In genomic region chr19:55308281-55308680, GRCh38 we compare ENCODE assay signal across 19 cellular contexts. TPM values are rescaled to one million over a fixed set of nuclear protein-coding genes. Genes with fewer than 3 reads are reported as not detected.
DNase-seq lines count a peak whose midpoint lies in the region; ATAC-seq, FAIRE-seq and TF ChIP-seq lines count a peak whose summit lies in the region.
"Had no signal": no experiment of that assay in that cellular context is flagged by ENCODE, and none has a peak within 500 bp of the region (broad histone marks: within the 10 kb centered on the region; RNA-seq: fewer than 3 reads in every experiment).

No MANE protein-coding gene starts in this region.

- H2AFZ ChIP-seq in K562 (ENCODE audit: low read depth, low read length) (no peak overlapping the region), osteoblast (ENCODE audit: low read length) (no peak overlapping the region)

- H3K27me3 ChIP-seq in DOHH2 (ENCODE audit: control insufficient read depth, low read length), result no peaks in the 10 kb centered on the region; the same call in 1 of the 2 replicates
- no peaks in the 10 kb centered on the region for H3K27me3 ChIP-seq in H7 (ENCODE audit: control insufficient read depth, insufficient read depth, low read length)
- no peaks in the 10 kb centered on the region for H3K27me3 ChIP-seq in K562 (ENCODE audit: control insufficient read depth in 2 of 2, insufficient read depth in 2 of 2, low read length in 2 of 2)
- no peaks in the 10 kb centered on the region for H3K27me3 ChIP-seq in osteoblast (ENCODE audit: insufficient read depth, low read length)
- H3K27me3 ChIP-seq: BLaER1 treated with 17β-estradiol and CSF1 and Interleukin-3, amounts not matched to agents 10 nM and 100 nM had no signal

- H3K4me3 Mint-ChIP-seq in activated CD4-positive, alpha-beta T cell treated with anti-CD3 and anti-CD28 coated beads for 36 hours, result no peak overlapping the region
- H3K4me3 Mint-ChIP-seq: CD4-positive, CD25-positive, alpha-beta regulatory T cell had no signal

- H3K9me3 ChIP-seq in DOHH2 (ENCODE audit: control insufficient read depth, insufficient read depth, low read length) (no peaks in the 10 kb centered on the region), K562 (replicated peaks; ENCODE audit: control insufficient read depth, insufficient read depth, low read depth, low read length) (no peaks in the 10 kb centered on the region; the same call in 1 of the 2 replicates), osteoblast (ENCODE audit: low read depth, low read length) (no peaks in the 10 kb centered on the region)

- H3K9me1 ChIP-seq in K562 (ENCODE audit: control insufficient read depth, insufficient read depth, low read length), result no peaks in the 10 kb centered on the region

- H3K27me3 Mint-ChIP-seq in activated CD4-positive, alpha-beta T cell treated with anti-CD3 and anti-CD28 coated beads for 36 hours, result no peaks in the 10 kb centered on the region

- 70% methylated on average over 7 of the region's 11 CpGs for WGBS in K562 (ENCODE audit: insufficient coverage, low coverage, missing lambda C conversion rate)

- H3K27ac Mint-ChIP-seq in activated CD4-positive, alpha-beta T cell treated with anti-CD3 and anti-CD28 coated beads for 36 hours, result no peak overlapping the region
- H3K27ac Mint-ChIP-seq: CD4-positive, CD25-positive, alpha-beta regulatory T cell had no signal

- H3K4me1 ChIP-seq in DOHH2 (ENCODE audit: control insufficient read depth, low read length), result peaks cover 38% of the 10 kb centered on the region
- H3K4me1 ChIP-seq in K562 (replicated peaks in 1 of 2; ENCODE audit: control insufficient read depth in 2 of 2, insufficient read depth in 2 of 2, low read length in 2 of 2), result peaks cover 0 to 47% of the 10 kb centered on the region in 2 experiments; a peak in 3 of 5 replicates
- no peaks in the 10 kb centered on the region for H3K4me1 ChIP-seq in osteoblast (ENCODE audit: insufficient read depth, low read length)

- no peaks in the 10 kb centered on the region for H3F3A ChIP-seq in DOHH2 (ENCODE audit: control insufficient read depth, insufficient read depth)

- H3K4me1 Mint-ChIP-seq in activated CD4-positive, alpha-beta T cell treated with anti-CD3 and anti-CD28 coated beads for 36 hours, result no peaks in the 10 kb centered on the region

- no TSS peak for BruUV-seq in K562 (replicated peaks; lab: Mats Ljungman, UMichigan)

- TF ChIP-seq CTCF in DOHH2 (IDR thresholded peaks at IDR 0.05; ENCODE audit: low read depth, low read length, poor library complexity, severe bottlenecking) (no peak), K562 (IDR thresholded peaks at IDR 0.05 in 2 of 3, conservative IDR thresholded peaks at IDR 0.05 in 1 of 3; ENCODE audit: insufficient read depth in 2 of 3, low read depth in 1 of 3, low read length in 3 of 3) (no peak), osteoblast (IDR thresholded peaks at IDR 0.05; ENCODE audit: extremely low read depth, low read depth, low read length) (no peak)

- H4K20me1 ChIP-seq in DOHH2 (ENCODE audit: control insufficient read depth, insufficient read depth, low read depth, low read length) (no peaks in the 10 kb centered on the region), K562 (replicated peaks; ENCODE audit: control insufficient read depth, insufficient read depth, low read length) (no peaks in the 10 kb centered on the region), osteoblast (ENCODE audit: insufficient read depth, low read length) (no peaks in the 10 kb centered on the region)

- H3K36me3 Mint-ChIP-seq in activated CD4-positive, alpha-beta T cell treated with anti-CD3 and anti-CD28 coated beads for 36 hours (ENCODE audit: low read depth), result no peaks in the 10 kb centered on the region
- H3K36me3 Mint-ChIP-seq: CD4-positive, CD25-positive, alpha-beta regulatory T cell had no signal

- no peak for FAIRE-seq in K562 (lab: Jason Lieb, UNC)
- FAIRE-seq: GM19239, HepG2, HTR-8/SVneo had no signal

- no peak for TF ChIP-seq EP300 in K562 (IDR thresholded peaks at IDR 0.05; ENCODE audit: low read length)

- in situ Hi-C loops in K562 (cut with MboI), result no loop called here

- no peaks in the 10 kb centered on the region for H3K9me3 Mint-ChIP-seq in activated CD4-positive, alpha-beta T cell treated with anti-CD3 and anti-CD28 coated beads for 36 hours (ENCODE audit: low read depth)
- H3K9me3 Mint-ChIP-seq: CD4-positive, CD25-positive, alpha-beta regulatory T cell had no signal

- ATAC-seq in K562 (no peak), GM18517 (IDR thresholded peaks at IDR 0.05; ENCODE audit: unreplicated experiment) (no peak)
- ATAC-seq in activated CD4-positive, alpha-beta T cell treated with anti-CD3 and anti-CD28 coated beads for 36 hours, result no peak
- ATAC-seq: HCT116, HepG2 had no signal

- no peak for TF ChIP-seq RAD21 in K562 (CRISPR knock-in tag; conservative IDR thresholded peaks at IDR 0.05 in 1 of 2, IDR thresholded peaks at IDR 0.05 in 1 of 2)

- CTCF ChIA-PET in K562 (lab: Yijun Ruan, JAX; ENCODE audit: low intra/inter-chr PET ratio), result no interaction called here
- CTCF ChIA-PET in activated CD4-positive, alpha-beta T cell treated with anti-CD3 and anti-CD28 coated beads for 36 hours (lab: Charles Lee), result no interaction called here

- DNase-seq in H7 (peak; percentile 29), K562 (ENCODE audit: extremely low read depth in 1 of 4, low spot score in 3 of 4) (no peak), osteoblast (ENCODE audit: insufficient read length, low spot score, missing footprints) (peak; percentile 79)
- DNase-seq in activated CD4-positive, alpha-beta T cell treated with anti-CD3 and anti-CD28 coated beads, Interleukin-2, amount 50 U/mL, for 4 hours, result no peak
- DNase-seq in activated CD4-positive, alpha-beta T cell treated with anti-CD3 and anti-CD28 coated beads for 36 hours, result no peak
- DNase-seq: ACHN; Calu3; CD4-positive, CD25-positive, alpha-beta regulatory T cell; DMS 273 treated with DMSO at 0.1 percent for 48 hours had no signal

- H3K4me2 ChIP-seq in DOHH2 (ENCODE audit: low read length), result peak overlapping the region; percentile 51
- no peak overlapping the region for H3K4me2 ChIP-seq in K562 (ENCODE audit: insufficient read depth, low read length)
- H3K4me2 ChIP-seq in osteoblast (ENCODE audit: insufficient read depth, low read length), result no peak overlapping the region
- H3K4me2 ChIP-seq: BLaER1 treated with 17β-estradiol and CSF1 and Interleukin-3, amounts not matched to agents 10 nM and 100 nM had no signal

- H3K36me3 ChIP-seq in DOHH2 (ENCODE audit: control insufficient read depth, low read length) (no peaks in the 10 kb centered on the region), H7 (replicated peaks; ENCODE audit: control insufficient read depth, insufficient read depth, low read length) (peaks cover 25% of the 10 kb centered on the region), K562 (ENCODE audit: control insufficient read depth, insufficient read depth, low read length) (peaks cover 5% of the 10 kb centered on the region; the same call in 1 of the 3 replicates), osteoblast (ENCODE audit: insufficient read depth, low read length) (peaks cover 25% of the 10 kb centered on the region)

- intact Hi-C loops in K562 (cut with micrococcal nuclease), result no loop called here
- intact Hi-C loops in activated CD4-positive, alpha-beta T cell treated with anti-CD3 and anti-CD28 coated beads for 36 hours (cut with DNase I, micrococcal nuclease), result no loop called here

- H3K27ac ChIP-seq in DOHH2 (ENCODE audit: low read depth, low read length) (no peak overlapping the region; the same call in 1 of the 2 replicates), K562 (ENCODE audit: extremely low read depth, low read depth, low read length) (no peak overlapping the region), osteoblast (ENCODE audit: low read depth, low read length) (no peak overlapping the region)
- H3K27ac ChIP-seq: BLaER1 treated with 17β-estradiol and CSF1 and Interleukin-3, amounts not matched to agents 10 nM and 100 nM had no signal

- H3K79me2 ChIP-seq in DOHH2 (ENCODE audit: control insufficient read depth, low read length), result no peaks in the 10 kb centered on the region
- no peaks in the 10 kb centered on the region for H3K79me2 ChIP-seq in K562 (ENCODE audit: control insufficient read depth, insufficient read depth, low read length)
- H3K79me2 ChIP-seq in osteoblast (ENCODE audit: insufficient read depth, low read length), result no peaks in the 10 kb centered on the region

- no peak overlapping the region for H3K4me3 ChIP-seq in DOHH2 (ENCODE audit: low read length)
- no peak overlapping the region for H3K4me3 ChIP-seq in H7 (ENCODE audit: insufficient read depth, low read depth, low read length)
- no peak overlapping the region for H3K4me3 ChIP-seq in K562
- H3K4me3 ChIP-seq in osteoblast (ENCODE audit: insufficient read depth, low read length), result no peak overlapping the region
- H3K4me3 ChIP-seq: BLaER1 treated with 17β-estradiol and CSF1 and Interleukin-3, amounts not matched to agents 10 nM and 100 nM had no signal

- peak overlapping the region in 1 of 2 experiments; percentile 40; a peak in 1 of 4 replicates for H3K9ac ChIP-seq in K562 (ENCODE audit: insufficient read depth in 1 of 2, low read depth in 2 of 2, low read length in 2 of 2)
- H3K9ac ChIP-seq: BLaER1 treated with 17β-estradiol and CSF1 and Interleukin-3, amounts not matched to agents 10 nM and 100 nM had no signal

- no peak for TF ChIP-seq POLR2A in K562 (conservative IDR thresholded peaks at IDR 0.05)

- POLR2A ChIA-PET in K562 (lab: Yijun Ruan, JAX), result no interaction called here
- POLR2A ChIA-PET in activated CD4-positive, alpha-beta T cell treated with anti-CD3 and anti-CD28 coated beads for 36 hours (lab: Charles Lee), result no interaction called here

- no peaks in the 10 kb centered on the region for H3K9me2 ChIP-seq in DOHH2 (replicated peaks; ENCODE audit: control insufficient read depth, low read length)

RNA-seq across cellular contexts. Expression of gene TMEM150B, which starts 16.9 kb away (rescaled TPM):
- 0.24 TPM in 1 of 2 replicates, not detected in the other for total RNA-seq in H7 (2014; rRNA removed; shearing (Covaris generic))
- total RNA-seq in K562 (2011; cell fraction: chromatin; rRNA removed; ENCODE audit: low replicate concordance), result 1.7 and 5.3 TPM in 2 replicates
- 4.7 and 5.2 TPM in 2 replicates for total RNA-seq in K562 (2011; cell fraction: nucleolus; rRNA removed)
- 2.2 and 3.8 TPM in 2 replicates for total RNA-seq in K562 (2011; cell fraction: nucleoplasm; rRNA removed)
- 0.91 and 1.0 TPM in 2 replicates for total RNA-seq in K562 (2014; rRNA removed)
- total RNA-seq in K562 (2014; rRNA removed; fragmentation: Illumina TruSeq; extraction: Trizol), result 0.47 TPM in 1 of 2 replicates, not detected in the other
- total RNA-seq in K562 (2015; rRNA removed; fragmentation: Illumina TruSeq; extraction: Trizol), result 0.57 and 1.3 TPM in 2 replicates
- 1.2 and 1.4 TPM in 2 replicates for total RNA-seq in K562 (2021)
- 0.55 and 0.67 TPM in 2 replicates for polyA plus RNA-seq in K562 (2011; rRNA removed)
- 1.2 and 2.9 TPM in 2 replicates for polyA plus RNA-seq in K562 (2011; cell fraction: cytosol; rRNA removed)
- 1.1 and 3.2 TPM in 2 replicates for polyA plus RNA-seq in K562 (2011; cell fraction: nucleus; rRNA removed)
- polyA plus RNA-seq in K562 (2012), result 1.2 and 3.1 TPM in 2 replicates
- 0.56 and 0.82 TPM in 2 replicates for polyA plus RNA-seq in K562 (2014; fragmentation: Illumina TruSeq; extraction: Trizol)
- not detected for polyA plus RNA-seq in K562 (2014; fragmentation: Nextera tagmentation; extraction: Ambion mirVana)
- polyA plus RNA-seq in K562 (2014; rRNA removed), result 0.47 and 0.74 TPM in 2 replicates
- not detected in 2 replicates for polyA minus RNA-seq in K562 (2011; rRNA and poly(A)+ RNA removed)
- polyA minus RNA-seq in K562 (2011; cell fraction: cytosol; rRNA and poly(A)+ RNA removed), result 2.3 TPM in 1 of 2 replicates, not detected in the other
- 1.00 and 1.2 TPM in 2 replicates for polyA minus RNA-seq in K562 (2011; cell fraction: nucleus; rRNA and poly(A)+ RNA removed)
- under 0.01 and 0.29 TPM in 2 replicates for total RNA-seq in osteoblast
- not detected for total RNA-seq in activated CD4-positive, alpha-beta T cell treated with anti-CD3 and anti-CD28 coated beads for 36 hours
- total RNA-seq: A172, Calu3, G401, H4 had no signal
- polyA plus RNA-seq: CD4-positive, CD25-positive, alpha-beta regulatory T cell had no signal

RNA-seq across cellular contexts. Expression of gene BRSK1, which starts 24.5 kb away (rescaled TPM):
- total RNA-seq in H7 (2014; rRNA removed; shearing (Covaris generic)), result 20.3 and 31.3 TPM in 2 replicates
- 28.5 and 48.4 TPM in 2 replicates for total RNA-seq in K562 (2011; cell fraction: chromatin; rRNA removed; ENCODE audit: low replicate concordance)
- 21.7 and 25.3 TPM in 2 replicates for total RNA-seq in K562 (2011; cell fraction: nucleolus; rRNA removed)
- total RNA-seq in K562 (2011; cell fraction: nucleoplasm; rRNA removed), result 13.4 and 18.0 TPM in 2 replicates
- total RNA-seq in K562 (2014; rRNA removed) (3.8 and 5.0 TPM in 2 replicates), K562 (2014; rRNA removed; fragmentation: Illumina TruSeq; extraction: Trizol) (1.6 and 1.7 TPM in 2 replicates), K562 (2015; rRNA removed; fragmentation: Illumina TruSeq; extraction: Trizol) (1.3 and 1.7 TPM in 2 replicates), K562 (2021) (5.6 and 8.1 TPM in 2 replicates), osteoblast (1.8 and 4.0 TPM in 2 replicates)
- polyA plus RNA-seq in K562 (2011; rRNA removed) (3.5 and 3.6 TPM in 2 replicates), K562 (2014; fragmentation: Illumina TruSeq; extraction: Trizol) (4.3 and 4.5 TPM in 2 replicates), K562 (2014; fragmentation: Nextera tagmentation; extraction: Ambion mirVana) (not detected), K562 (2014; rRNA removed) (9.3 and 9.8 TPM in 2 replicates)
- polyA plus RNA-seq in K562 (2011; cell fraction: cytosol; rRNA removed), result 4.7 and 5.3 TPM in 2 replicates
- 46.8 and 66.1 TPM in 2 replicates for polyA plus RNA-seq in K562 (2011; cell fraction: nucleus; rRNA removed)
- polyA plus RNA-seq in K562 (2012), result 4.6 and 18.4 TPM in 2 replicates
- polyA minus RNA-seq in K562 (2011; rRNA and poly(A)+ RNA removed), result 1.7 and 2.2 TPM in 2 replicates
- polyA minus RNA-seq in K562 (2011; cell fraction: cytosol; rRNA and poly(A)+ RNA removed), result 1.1 and 2.1 TPM in 2 replicates
- polyA minus RNA-seq in K562 (2011; cell fraction: nucleus; rRNA and poly(A)+ RNA removed), result 7.0 and 11.6 TPM in 2 replicates
- 1 to 10 TPM; 4.1 to 4.5 TPM for total RNA-seq in activated CD4-positive, alpha-beta T cell treated with anti-CD3 and anti-CD28 coated beads for 36 hours
- polyA plus RNA-seq: CD4-positive, CD25-positive, alpha-beta regulatory T cell had no signal

RNA-seq across cellular contexts. Expression of gene HSPBP1, which starts 28.4 kb away (rescaled TPM):
- total RNA-seq in H7 (2014; rRNA removed; shearing (Covaris generic)), result 54.4 and 92.3 TPM in 2 replicates
- total RNA-seq in K562 (2011; cell fraction: chromatin; rRNA removed; ENCODE audit: low replicate concordance), result 1.8 and 7.4 TPM in 2 replicates
- 14.1 and 16.0 TPM in 2 replicates for total RNA-seq in K562 (2011; cell fraction: nucleolus; rRNA removed)
- 5.8 and 8.5 TPM in 2 replicates for total RNA-seq in K562 (2011; cell fraction: nucleoplasm; rRNA removed)
- total RNA-seq in K562 (2014; rRNA removed) (54.6 and 63.3 TPM in 2 replicates), K562 (2014; rRNA removed; fragmentation: Illumina TruSeq; extraction: Trizol) (12.3 and 13.9 TPM in 2 replicates), K562 (2015; rRNA removed; fragmentation: Illumina TruSeq; extraction: Trizol) (38.7 and 41.3 TPM in 2 replicates), K562 (2021) (81.3 and 85.8 TPM in 2 replicates), osteoblast (20.6 and 26.4 TPM in 2 replicates)
- polyA plus RNA-seq in K562 (2011; rRNA removed) (20.6 and 30.4 TPM in 2 replicates), K562 (2014; fragmentation: Illumina TruSeq; extraction: Trizol) (21.8 and 37.7 TPM in 2 replicates), K562 (2014; fragmentation: Nextera tagmentation; extraction: Ambion mirVana) (1 to 10 TPM in 1 of 2 experiments, under 1 TPM in 1; 0.83 to 1.5 TPM), K562 (2014; rRNA removed) (59.0 and 62.3 TPM in 2 replicates)
- 38.3 and 103 TPM in 2 replicates for polyA plus RNA-seq in K562 (2011; cell fraction: cytosol; rRNA removed)
- polyA plus RNA-seq in K562 (2011; cell fraction: nucleus; rRNA removed), result 17.4 and 24.9 TPM in 2 replicates
- polyA plus RNA-seq in K562 (2012), result 67.2 and 80.0 TPM in 2 replicates
- polyA minus RNA-seq in K562 (2011; rRNA and poly(A)+ RNA removed), result 5.2 and 9.1 TPM in 2 replicates
- 23.1 and 31.8 TPM in 2 replicates for polyA minus RNA-seq in K562 (2011; cell fraction: cytosol; rRNA and poly(A)+ RNA removed)
- polyA minus RNA-seq in K562 (2011; cell fraction: nucleus; rRNA and poly(A)+ RNA removed), result 6.2 and 6.8 TPM in 2 replicates
- total RNA-seq in activated CD4-positive, alpha-beta T cell treated with anti-CD3 and anti-CD28 coated beads for 36 hours, result 10 to 100 TPM; 41.1 to 45.2 TPM

RNA-seq across cellular contexts. Expression of gene KMT5C, which starts 31.4 kb away (rescaled TPM):
- total RNA-seq in H7 (2014; rRNA removed; shearing (Covaris generic)), result 36.1 and 58.9 TPM in 2 replicates
- 62.4 and 157 TPM in 2 replicates for total RNA-seq in K562 (2011; cell fraction: chromatin; rRNA removed; ENCODE audit: low replicate concordance)
- total RNA-seq in K562 (2011; cell fraction: nucleolus; rRNA removed), result 117 and 126 TPM in 2 replicates
- 79.2 and 82.9 TPM in 2 replicates for total RNA-seq in K562 (2011; cell fraction: nucleoplasm; rRNA removed)
- total RNA-seq in K562 (2014; rRNA removed) (35.6 and 38.2 TPM in 2 replicates), K562 (2014; rRNA removed; fragmentation: Illumina TruSeq; extraction: Trizol) (3.7 and 8.2 TPM in 2 replicates), K562 (2015; rRNA removed; fragmentation: Illumina TruSeq; extraction: Trizol) (11.0 and 12.5 TPM in 2 replicates), K562 (2021) (50.7 and 53.5 TPM in 2 replicates), osteoblast (9.7 and 10.9 TPM in 2 replicates)
- polyA plus RNA-seq in K562 (2011; rRNA removed) (22.8 and 36.8 TPM in 2 replicates), K562 (2014; fragmentation: Illumina TruSeq; extraction: Trizol) (16.6 and 22.7 TPM in 2 replicates), K562 (2014; fragmentation: Nextera tagmentation; extraction: Ambion mirVana) (under 1 TPM; 0.15 to 0.17 TPM), K562 (2014; rRNA removed) (42.7 and 50.2 TPM in 2 replicates)
- polyA plus RNA-seq in K562 (2011; cell fraction: cytosol; rRNA removed), result 25.5 and 46.8 TPM in 2 replicates
- 121 and 175 TPM in 2 replicates for polyA plus RNA-seq in K562 (2011; cell fraction: nucleus; rRNA removed)
- 42.5 and 52.7 TPM in 2 replicates for polyA plus RNA-seq in K562 (2012)
- polyA minus RNA-seq in K562 (2011; rRNA and poly(A)+ RNA removed), result 7.6 and 10.5 TPM in 2 replicates
- polyA minus RNA-seq in K562 (2011; cell fraction: cytosol; rRNA and poly(A)+ RNA removed), result 14.4 and 16.3 TPM in 2 replicates
- 40.8 and 44.9 TPM in 2 replicates for polyA minus RNA-seq in K562 (2011; cell fraction: nucleus; rRNA and poly(A)+ RNA removed)
- 10 to 100 TPM; 27.5 to 32.3 TPM for total RNA-seq in activated CD4-positive, alpha-beta T cell treated with anti-CD3 and anti-CD28 coated beads for 36 hours

RNA-seq across cellular contexts. Expression of gene COX6B2, which starts 46.2 kb away (rescaled TPM):
- 0.17 and 0.30 TPM in 2 replicates for total RNA-seq in H7 (2014; rRNA removed; shearing (Covaris generic))
- 4.5 and 12.9 TPM in 2 replicates for total RNA-seq in K562 (2011; cell fraction: chromatin; rRNA removed; ENCODE audit: low replicate concordance)
- total RNA-seq in K562 (2011; cell fraction: nucleolus; rRNA removed), result 6.8 and 7.2 TPM in 2 replicates
- total RNA-seq in K562 (2011; cell fraction: nucleoplasm; rRNA removed), result 7.8 and 8.9 TPM in 2 replicates
- total RNA-seq in K562 (2014; rRNA removed) (0.59 and 1.3 TPM in 2 replicates), K562 (2014; rRNA removed; fragmentation: Illumina TruSeq; extraction: Trizol) (0.40 and 0.61 TPM in 2 replicates), K562 (2015; rRNA removed; fragmentation: Illumina TruSeq; extraction: Trizol) (0.23 and 0.83 TPM in 2 replicates), K562 (2021) (2.5 and 2.6 TPM in 2 replicates), osteoblast (not detected in 2 replicates)
- polyA plus RNA-seq in K562 (2011; rRNA removed) (1.8 and 1.9 TPM in 2 replicates), K562 (2014; fragmentation: Illumina TruSeq; extraction: Trizol) (1.2 and 2.1 TPM in 2 replicates), K562 (2014; fragmentation: Nextera tagmentation; extraction: Ambion mirVana) (under 1 TPM; 0.56 to 0.71 TPM), K562 (2014; rRNA removed) (1.4 and 1.5 TPM in 2 replicates)
- polyA plus RNA-seq in K562 (2011; cell fraction: cytosol; rRNA removed), result 1.0 and 2.3 TPM in 2 replicates
- polyA plus RNA-seq in K562 (2011; cell fraction: nucleus; rRNA removed), result 13.4 and 60.3 TPM in 2 replicates
- 0.97 and 1.7 TPM in 2 replicates for polyA plus RNA-seq in K562 (2012)
- polyA minus RNA-seq in K562 (2011; rRNA and poly(A)+ RNA removed), result 0.51 and 0.60 TPM in 2 replicates
- polyA minus RNA-seq in K562 (2011; cell fraction: cytosol; rRNA and poly(A)+ RNA removed), result 0.38 TPM in 1 of 2 replicates, not detected in the other
- 1.8 and 2.6 TPM in 2 replicates for polyA minus RNA-seq in K562 (2011; cell fraction: nucleus; rRNA and poly(A)+ RNA removed)
- under 1 TPM; 0.14 to 0.30 TPM for total RNA-seq in activated CD4-positive, alpha-beta T cell treated with anti-CD3 and anti-CD28 coated beads for 36 hours
- total RNA-seq: HepG2 had no signal
- polyA plus RNA-seq: CD4-positive, CD25-positive, alpha-beta regulatory T cell had no signal

Comparison
In these comparisons a context has a peak if more than half of its experiments do, and no peak if none do; other contexts are left out.
1. DNase-seq: peak in H7 (single experiment) and osteoblast (single experiment); none in K562 (0 of 4), activated CD4-positive, alpha-beta T cell treated with anti-CD3 and anti-CD28 coated beads, Interleukin-2, amount 50 U/mL, for 4 hours (0 of 2) and activated CD4-positive, alpha-beta T cell treated with anti-CD3 and anti-CD28 coated beads for 36 hours (single experiment).